Comparison of ENCODE assay signal across 1 cellular context in the genomic region with DNA sequence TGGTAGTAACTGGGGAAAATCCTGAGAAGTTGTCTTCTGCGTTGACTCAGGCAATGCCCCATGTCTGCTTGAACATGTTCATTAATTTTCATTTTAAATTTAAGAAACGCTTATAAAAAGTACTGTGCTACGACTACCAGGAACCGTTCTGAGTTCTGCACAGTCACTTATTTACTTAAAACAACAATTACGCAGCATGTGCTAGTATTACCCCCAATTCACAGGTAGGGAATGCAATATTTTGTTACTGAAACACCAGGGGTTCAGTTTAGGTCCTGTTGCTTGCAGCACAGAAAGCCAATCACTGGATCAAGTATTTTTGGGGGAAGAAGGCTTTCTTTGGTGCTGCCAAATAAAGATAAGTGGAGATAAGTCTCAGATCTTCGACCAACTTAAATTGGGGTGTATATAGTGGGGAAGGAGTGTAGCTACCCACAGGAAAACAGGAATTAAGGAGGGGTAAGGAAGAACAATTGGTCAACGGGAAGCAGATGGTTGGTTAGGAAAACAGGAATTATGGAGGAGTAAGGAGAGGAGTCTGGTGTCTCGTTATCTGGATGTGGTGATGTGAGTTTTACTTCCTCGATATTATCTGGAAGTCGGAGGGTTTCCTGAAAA.
TF ChIP-seq lines count a peak whose summit lies in the region.

No MANE protein-coding gene starts in this region.

TF ChIP-seq in K562, 482 proteins besides CTCF, POLR2A, EP300 and RAD21 (continued from another document and continues in another):
- no peak for TF ChIP-seq ZNF609 (CRISPR knock-in tag; IDR thresholded peaks at IDR 0.05; ENCODE audit: borderline replicate concordance)
- TF ChIP-seq ZNF668 (CRISPR knock-in tag; IDR thresholded peaks at IDR 0.05) = 0 out of 2 replicates have a peak, but pooled peaks have one; percentile 18
- no peak for TF ChIP-seq ZNF324 (CRISPR knock-in tag; IDR thresholded peaks at IDR 0.05)
- TF ChIP-seq ZNF717 (CRISPR knock-in tag; IDR thresholded peaks at IDR 0.05) = no peak
- no peak for TF ChIP-seq ZNF165 (CRISPR knock-in tag; IDR thresholded peaks at IDR 0.05; ENCODE audit: borderline replicate concordance)
- peak; percentile 40; the same call in 1 of the 2 replicates for TF ChIP-seq C11orf30 (IDR thresholded peaks at IDR 0.05; ENCODE audit: low read depth)
- TF ChIP-seq DDX20 (tag; IDR thresholded peaks at IDR 0.05; ENCODE audit: low read depth) = no peak
- no peak for TF ChIP-seq HMG20A (CRISPR knock-in tag; conservative IDR thresholded peaks at IDR 0.05)
- no peak for TF ChIP-seq ZSCAN32 (CRISPR knock-in tag; IDR thresholded peaks at IDR 0.05)
- no peak for TF ChIP-seq ZKSCAN3 (CRISPR knock-in tag; IDR thresholded peaks at IDR 0.05)
- TF ChIP-seq, protein P1, sequence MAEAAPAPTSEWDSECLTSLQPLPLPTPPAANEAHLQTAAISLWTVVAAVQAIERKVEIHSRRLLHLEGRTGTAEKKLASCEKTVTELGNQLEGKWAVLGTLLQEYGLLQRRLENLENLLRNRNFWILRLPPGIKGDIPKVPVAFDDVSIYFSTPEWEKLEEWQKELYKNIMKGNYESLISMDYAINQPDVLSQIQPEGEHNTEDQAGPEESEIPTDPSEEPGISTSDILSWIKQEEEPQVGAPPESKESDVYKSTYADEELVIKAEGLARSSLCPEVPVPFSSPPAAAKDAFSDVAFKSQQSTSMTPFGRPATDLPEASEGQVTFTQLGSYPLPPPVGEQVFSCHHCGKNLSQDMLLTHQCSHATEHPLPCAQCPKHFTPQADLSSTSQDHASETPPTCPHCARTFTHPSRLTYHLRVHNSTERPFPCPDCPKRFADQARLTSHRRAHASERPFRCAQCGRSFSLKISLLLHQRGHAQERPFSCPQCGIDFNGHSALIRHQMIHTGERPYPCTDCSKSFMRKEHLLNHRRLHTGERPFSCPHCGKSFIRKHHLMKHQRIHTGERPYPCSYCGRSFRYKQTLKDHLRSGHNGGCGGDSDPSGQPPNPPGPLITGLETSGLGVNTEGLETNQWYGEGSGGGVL (CRISPR knock-in tag; IDR thresholded peaks at IDR 0.05) = no peak
- TF ChIP-seq RHOXF2B (CRISPR knock-in tag; conservative IDR thresholded peaks at IDR 0.05) = no peak
- TF ChIP-seq PRPF4 (IDR thresholded peaks at IDR 0.05; ENCODE audit: insufficient read depth, low read depth, low read length, poor library complexity, severe bottlenecking) = no peak
- no peak for TF ChIP-seq HNRNPH1 (optimal IDR thresholded peaks at IDR 0.05; ENCODE audit: low read depth, low read length)
- TF ChIP-seq NELFE (IDR thresholded peaks at IDR 0.05; ENCODE audit: insufficient read depth, insufficient read length) = no peak
- TF ChIP-seq TBL1XR1 (IDR thresholded peaks at IDR 0.05; ENCODE audit: low read length in 2 of 2) = 0 out of 4 replicates have a peak, but pooled peaks of 1 of the 2 experiments have one; percentile 27
- TF ChIP-seq ATF2 (CRISPR knock-in tag; IDR thresholded peaks at IDR 0.05) = no peak
- 0 out of 2 replicates have a peak, but pooled peaks have one; percentile 27 for TF ChIP-seq EP400 (IDR thresholded peaks at IDR 0.05)
- peak in 1 of 2 experiments; percentile 25; a peak in 1 of 4 replicates for TF ChIP-seq HDAC1 (IDR thresholded peaks at IDR 0.05)
- TF ChIP-seq ZNF146 (CRISPR knock-in tag; IDR thresholded peaks at IDR 0.05; ENCODE audit: unreplicated experiment) = no peak
- no peak for TF ChIP-seq MYNN (IDR thresholded peaks at IDR 0.05)
- no peak for TF ChIP-seq MYNN (CRISPR knock-in tag; IDR thresholded peaks at IDR 0.05)
- TF ChIP-seq SIRT6 (IDR thresholded peaks at IDR 0.05; ENCODE audit: low read depth, low read length) = no peak
- TF ChIP-seq ARNT (IDR thresholded peaks at IDR 0.05) = 0 out of 4 replicates have a peak, but pooled peaks of 1 of the 2 experiments have one; percentile 17
- TF ChIP-seq ZNF212 (CRISPR knock-in tag; IDR thresholded peaks at IDR 0.05) = no peak
- TF ChIP-seq HDAC2 (IDR thresholded peaks at IDR 0.05) = no peak
- TF ChIP-seq, protein P2, sequence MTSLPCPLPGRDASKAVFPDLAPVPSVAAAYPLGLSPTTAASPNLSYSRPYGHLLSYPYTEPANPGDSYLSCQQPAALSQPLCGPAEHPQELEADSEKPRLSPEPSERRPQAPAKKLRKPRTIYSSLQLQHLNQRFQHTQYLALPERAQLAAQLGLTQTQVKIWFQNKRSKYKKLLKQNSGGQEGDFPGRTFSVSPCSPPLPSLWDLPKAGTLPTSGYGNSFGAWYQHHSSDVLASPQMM (CRISPR knock-in tag; IDR thresholded peaks at IDR 0.05) = no peak
- no peak for TF ChIP-seq ZNF75A (CRISPR knock-in tag; IDR thresholded peaks at IDR 0.05)
- TF ChIP-seq HOMEZ (CRISPR knock-in tag; IDR thresholded peaks at IDR 0.05) = no peak
- peak; percentile 41; the same call in 1 of the 2 replicates for TF ChIP-seq MAFG (tag; conservative IDR thresholded peaks at IDR 0.05)
- TF ChIP-seq MAFF (IDR thresholded peaks at IDR 0.05; ENCODE audit: low read length) = peak; percentile 70
- no peak for TF ChIP-seq JUND (IDR thresholded peaks at IDR 0.05; ENCODE audit: borderline replicate concordance, low read depth, low read length)
- 0 out of 3 replicates have a peak, but pooled peaks have one; percentile 28 for TF ChIP-seq JUND (tag; IDR thresholded peaks at IDR 0.05; ENCODE audit: borderline replicate concordance, low read depth, low read length)
- TF ChIP-seq MYC (IDR thresholded peaks at IDR 0.05; ENCODE audit: low read depth, low read length) = peak; percentile 39; the same call in 1 of the 2 replicates
- no peak for TF ChIP-seq MYC (CRISPR knock-in tag; IDR thresholded peaks at IDR 0.05; ENCODE audit: borderline replicate concordance, low read depth)
- no peak for TF ChIP-seq SPI1 (IDR thresholded peaks at IDR 0.05; ENCODE audit: borderline replicate concordance, low read depth, low read length)
- TF ChIP-seq STAG1 (CRISPR knock-in tag; IDR thresholded peaks at IDR 0.05; ENCODE audit: borderline replicate concordance) = no peak
- TF ChIP-seq MAFK (IDR thresholded peaks at IDR 0.05; ENCODE audit: low read length) = peak; percentile 35; the same call in 1 of the 2 replicates
- no peak for TF ChIP-seq SMARCC2 (IDR thresholded peaks at IDR 0.05; ENCODE audit: low read depth)
- no peak for TF ChIP-seq BCL6 (CRISPR knock-in tag; IDR thresholded peaks at IDR 0.05)
- no peak for TF ChIP-seq KDM1A (IDR thresholded peaks at IDR 0.05)
- TF ChIP-seq ZEB2 (IDR thresholded peaks at IDR 0.05) = no peak
- TF ChIP-seq E2F8 (IDR thresholded peaks at IDR 0.05; ENCODE audit: low read depth, partially characterized antibody) = no peak
- TF ChIP-seq E2F4 (CRISPR knock-in tag; IDR thresholded peaks at IDR 0.05; ENCODE audit: low read depth) = no peak
- no peak for TF ChIP-seq E2F6 (IDR thresholded peaks at IDR 0.05; ENCODE audit: borderline replicate concordance in 1 of 2, extremely low read depth in 1 of 2, insufficient read depth in 1 of 2, insufficient read length in 1 of 2, low read depth in 1 of 2, low read length in 1 of 2, poor library complexity in 1 of 2, severe bottlenecking in 1 of 2)
- peak; percentile 76 for TF ChIP-seq DPF2 (IDR thresholded peaks at IDR 0.05)
- TF ChIP-seq, protein P3, sequence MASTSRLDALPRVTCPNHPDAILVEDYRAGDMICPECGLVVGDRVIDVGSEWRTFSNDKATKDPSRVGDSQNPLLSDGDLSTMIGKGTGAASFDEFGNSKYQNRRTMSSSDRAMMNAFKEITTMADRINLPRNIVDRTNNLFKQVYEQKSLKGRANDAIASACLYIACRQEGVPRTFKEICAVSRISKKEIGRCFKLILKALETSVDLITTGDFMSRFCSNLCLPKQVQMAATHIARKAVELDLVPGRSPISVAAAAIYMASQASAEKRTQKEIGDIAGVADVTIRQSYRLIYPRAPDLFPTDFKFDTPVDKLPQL (IDR thresholded peaks at IDR 0.05; ENCODE audit: extremely low read depth, insufficient read length) = no peak
- TF ChIP-seq STAT5B (CRISPR knock-in tag; IDR thresholded peaks at IDR 0.05) = no peak
- TF ChIP-seq RBBP5 (IDR thresholded peaks at IDR 0.05; ENCODE audit: borderline replicate concordance, insufficient read depth, low read length, poor library complexity, severe bottlenecking) = no peak
- no peak for TF ChIP-seq ZNF239 (CRISPR knock-in tag; IDR thresholded peaks at IDR 0.05)
- peak; percentile 42; the same call in 1 of the 2 replicates for TF ChIP-seq BRD4 (IDR thresholded peaks at IDR 0.05)
- peak in 1 of 2 experiments; percentile 33; a peak in 1 of 4 replicates for TF ChIP-seq TRIM24 (IDR thresholded peaks at IDR 0.05)
- TF ChIP-seq ZNF830 (CRISPR knock-in tag; IDR thresholded peaks at IDR 0.05) = no peak
- peak; percentile 66 for TF ChIP-seq ZNF316 (IDR thresholded peaks at IDR 0.05)
